ENCODE assay signal across 8 cellular contexts in genomic region chr1:211382714-211383480, GRCh38.
A peak's percentile ranks its signal among the peaks of the same experiment; 100 is the strongest.
DNase-seq lines count a peak whose midpoint lies in the region; ATAC-seq and TF ChIP-seq lines count a peak whose summit lies in the region.

No MANE protein-coding gene starts in this region.

- DNase-seq in AG09319 (ENCODE audit: extremely low read depth, low read depth) = peak; percentile 76
- peak; percentile 90 for DNase-seq in NCI-H510A (lab: John Stamatoyannopoulos, UW)
- peak; percentile 73 to 79 for DNase-seq in activated CD4-positive, alpha-beta T cell treated with anti-CD3 and anti-CD28 coated beads for 4 hours
- peak; percentile 92 for DNase-seq in kidney tubule cell (ENCODE audit: low spot score)
- peak; percentile 63 to 72 for DNase-seq in stimulated activated CD4-positive, alpha-beta T cell treated with anti-CD3 and anti-CD28 coated beads, Interleukin-15, amount 100 ng/mL, for 48 hours (ENCODE audit: low read depth in 2 of 2)

- ATAC-seq in GM19025 (IDR thresholded peaks at IDR 0.05; ENCODE audit: low read depth, unreplicated experiment) = peak; percentile 96
- ATAC-seq in HG03196 (IDR thresholded peaks at IDR 0.05; ENCODE audit: unreplicated experiment) = peak; percentile 99

- peak overlapping the region; percentile 84 for H3K27ac ChIP-seq in cingulate gyrus (ENCODE audit: low read depth, low read length)

- TF ChIP-seq CTCF in AG09319 (IDR thresholded peaks at IDR 0.05; ENCODE audit: low read depth, low read length) = no peak

Comparison
In these comparisons a context has a peak if more than half of its experiments do, and no peak if none do; other contexts are left out.
1. Peak in every context shown above with its lines: DNase-seq, ATAC-seq and H3K27ac ChIP-seq.